ENCODE assay signal across 21 cellular contexts in the genomic region with DNA sequence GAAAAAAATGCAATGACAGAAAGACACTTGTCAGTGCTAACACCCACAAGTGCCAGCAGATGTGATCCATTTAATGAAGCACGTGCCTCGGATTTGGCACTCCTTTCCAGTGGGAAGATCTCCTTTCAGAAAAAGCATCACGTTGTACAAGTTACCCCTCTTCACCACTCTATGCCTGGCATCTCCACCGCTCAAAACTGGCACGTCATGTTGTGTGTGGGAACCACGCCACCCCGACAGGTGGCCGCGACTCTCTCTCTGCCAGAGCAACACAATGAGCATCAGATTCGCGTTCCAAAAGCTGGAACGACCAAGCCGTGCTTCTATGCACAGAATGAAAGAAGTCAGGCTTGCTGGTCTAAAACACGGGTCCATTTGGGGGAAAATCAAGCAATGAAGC. TPM values are rescaled to one million over a fixed set of nuclear protein-coding genes. Genes with fewer than 3 reads are reported as not detected.
DNase-seq lines count a peak whose midpoint lies in the region; ATAC-seq and TF ChIP-seq lines count a peak whose summit lies in the region.
"Had no signal": no experiment of that assay in that cellular context is flagged by ENCODE, and none has a peak within 500 bp of the region (broad histone marks: within the 10 kb centered on the region; RNA-seq: fewer than 3 reads in every experiment).

No MANE protein-coding gene starts in this region.

- H3K9me3 ChIP-seq in SK-N-SH, result no peaks in the 10 kb centered on the region
- H3K9me3 ChIP-seq: mucosa of descending colon, upper lobe of right lung had no signal

- no peak for TF ChIP-seq CTCF in SK-N-SH (IDR thresholded peaks at IDR 0.05)

- POLR2A ChIA-PET in SK-N-SH (lab: Yijun Ruan, JAX), result no interaction called here

- H3K9ac ChIP-seq in SK-N-SH, result no peak overlapping the region

- no peak overlapping the region for H3K27ac ChIP-seq in SK-N-SH (ENCODE audit: low read depth in 2 of 2, low read length in 1 of 2)
- H3K27ac ChIP-seq: PC-9, upper lobe of right lung had no signal

- no peak overlapping the region for H2AFZ ChIP-seq in SK-N-SH (ENCODE audit: low read depth)
- H2AFZ ChIP-seq: PC-9 had no signal

- WGBS in SK-N-SH (ENCODE audit: low lambda C conversion rate), result 99% methylated on average over 13 of the region's 14 CpGs

- H4K20me1 ChIP-seq in SK-N-SH (ENCODE audit: insufficient read depth), result no peaks in the 10 kb centered on the region

- no peaks in the 10 kb centered on the region for H3K79me2 ChIP-seq in SK-N-SH (ENCODE audit: insufficient read depth)

- CTCF ChIA-PET in SK-N-SH (lab: Yijun Ruan, JAX), result no interaction called here

- peaks cover 2 to 29% of the 10 kb centered on the region in 2 experiments for H3K36me3 ChIP-seq in SK-N-SH (replicated peaks in 1 of 2; ENCODE audit: control insufficient read depth in 1 of 2, insufficient read depth in 2 of 2, low read length in 1 of 2)
- H3K36me3 ChIP-seq: upper lobe of right lung had no signal

- TF ChIP-seq RAD21 in SK-N-SH (IDR thresholded peaks at IDR 0.05; ENCODE audit: low read length), result no peak

- no peak overlapping the region for H3K4me2 ChIP-seq in SK-N-SH
- H3K4me2 ChIP-seq: PC-9 had no signal

- TF ChIP-seq EP300 in SK-N-SH (IDR thresholded peaks at IDR 0.05; ENCODE audit: borderline replicate concordance in 1 of 2, low read depth in 1 of 2, low read length in 1 of 2), result no peak

- H3K4me1 ChIP-seq in SK-N-SH (ENCODE audit: control insufficient read depth in 1 of 2, insufficient read depth in 2 of 2, low read depth in 1 of 2, low read length in 1 of 2), result peaks cover 0 to 9% of the 10 kb centered on the region in 2 experiments; a peak in 1 of 4 replicates
- H3K4me1 ChIP-seq: upper lobe of right lung had no signal

- H3K9me2 ChIP-seq in SK-N-SH, result no peaks in the 10 kb centered on the region

- DNase-seq in DMS153 (lab: John Stamatoyannopoulos, UW) (peak; percentile 26), NCI-H2081 (lab: John Stamatoyannopoulos, UW) (peak; percentile 61 to 84), amygdala (lab: John Stamatoyannopoulos, UW) (peak; percentile 20 to 94 (median 76)), medulla oblongata (ENCODE audit: extremely low spot score) (peak; percentile 92), SK-N-SH (no peak)
- DNase-seq in stimulated activated CD4-positive, alpha-beta T cell treated with anti-CD3 and anti-CD28 coated beads, Interleukin-12 subunit alpha, Interleukin-12 subunit beta, amount 100 ng/mL, for 4 hours, result no peak
- DNase-seq in activated naive CD4-positive, alpha-beta T cell treated with anti-CD3 and anti-CD28 coated beads, Interleukin-2, amount 50 U/mL, for 16 hours, result no peak
- DNase-seq: activated CD4-positive, alpha-beta T cell treated with anti-CD3 and anti-CD28 coated beads, Interleukin-2, amount 50 U/mL, for 48 hours; activated effector memory CD4-positive, alpha-beta T cell treated with Interleukin-2 at 50 U/mL for 16 hours; aorta; CD8-positive, alpha-beta memory T cell; erythroblast; H7; mucosa of descending colon; NCI-H2227 treated with DMSO at 0.1 percent for 48 hours; PC-9; small intestine; upper lobe of right lung had no signal

- H3K4me3 ChIP-seq in SK-N-SH (ENCODE audit: low read depth in 2 of 2, low read length in 1 of 2), result no peak overlapping the region
- H3K4me3 ChIP-seq: GM12878, mucosa of descending colon, PC-9, upper lobe of right lung had no signal

- no peaks in the 10 kb centered on the region for H3K27me3 ChIP-seq in SK-N-SH (ENCODE audit: insufficient read depth)
- H3K27me3 ChIP-seq: upper lobe of right lung had no signal

- H3F3A ChIP-seq in SK-N-SH (replicated peaks; ENCODE audit: insufficient read depth), result no peaks in the 10 kb centered on the region

- no peak for ATAC-seq in HG03565 (IDR thresholded peaks at IDR 0.05; ENCODE audit: unreplicated experiment)
- ATAC-seq: GM12878; mucosa of descending colon; stimulated activated memory B cell treated with anti-CD40 and anti-IgM and Interleukin-4, amounts not matched to agents 10 μg/mL and 1 μg/mL and 100 μg/mL, for 72 hours; upper lobe of right lung had no signal

TF ChIP-seq in SK-N-SH, 30 proteins besides CTCF, POLR2A, EP300 and RAD21:
- TF ChIP-seq, protein P1, sequence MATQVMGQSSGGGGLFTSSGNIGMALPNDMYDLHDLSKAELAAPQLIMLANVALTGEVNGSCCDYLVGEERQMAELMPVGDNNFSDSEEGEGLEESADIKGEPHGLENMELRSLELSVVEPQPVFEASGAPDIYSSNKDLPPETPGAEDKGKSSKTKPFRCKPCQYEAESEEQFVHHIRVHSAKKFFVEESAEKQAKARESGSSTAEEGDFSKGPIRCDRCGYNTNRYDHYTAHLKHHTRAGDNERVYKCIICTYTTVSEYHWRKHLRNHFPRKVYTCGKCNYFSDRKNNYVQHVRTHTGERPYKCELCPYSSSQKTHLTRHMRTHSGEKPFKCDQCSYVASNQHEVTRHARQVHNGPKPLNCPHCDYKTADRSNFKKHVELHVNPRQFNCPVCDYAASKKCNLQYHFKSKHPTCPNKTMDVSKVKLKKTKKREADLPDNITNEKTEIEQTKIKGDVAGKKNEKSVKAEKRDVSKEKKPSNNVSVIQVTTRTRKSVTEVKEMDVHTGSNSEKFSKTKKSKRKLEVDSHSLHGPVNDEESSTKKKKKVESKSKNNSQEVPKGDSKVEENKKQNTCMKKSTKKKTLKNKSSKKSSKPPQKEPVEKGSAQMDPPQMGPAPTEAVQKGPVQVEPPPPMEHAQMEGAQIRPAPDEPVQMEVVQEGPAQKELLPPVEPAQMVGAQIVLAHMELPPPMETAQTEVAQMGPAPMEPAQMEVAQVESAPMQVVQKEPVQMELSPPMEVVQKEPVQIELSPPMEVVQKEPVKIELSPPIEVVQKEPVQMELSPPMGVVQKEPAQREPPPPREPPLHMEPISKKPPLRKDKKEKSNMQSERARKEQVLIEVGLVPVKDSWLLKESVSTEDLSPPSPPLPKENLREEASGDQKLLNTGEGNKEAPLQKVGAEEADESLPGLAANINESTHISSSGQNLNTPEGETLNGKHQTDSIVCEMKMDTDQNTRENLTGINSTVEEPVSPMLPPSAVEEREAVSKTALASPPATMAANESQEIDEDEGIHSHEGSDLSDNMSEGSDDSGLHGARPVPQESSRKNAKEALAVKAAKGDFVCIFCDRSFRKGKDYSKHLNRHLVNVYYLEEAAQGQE (IDR thresholded peaks at IDR 0.05; ENCODE audit: low read depth, low read length), result no peak

RNA-seq across cellular contexts. Expression of a gene that starts 24.3 kb away (rescaled TPM):
- 22.3 and 24.4 TPM in 2 replicates for polyA plus RNA-seq in SK-N-SH (2012; rRNA removed)
- 15.4 and 18.8 TPM in 2 replicates for polyA plus RNA-seq in SK-N-SH (2012; cell fraction: cytosol; rRNA removed)
- 45.5 and 55.7 TPM in 2 replicates for polyA plus RNA-seq in SK-N-SH (2012; cell fraction: nucleus; rRNA removed)

Comparison
In these comparisons a context has a peak if more than half of its experiments do, and no peak if none do; other contexts are left out.
1. DNase-seq: peak in DMS153 (single experiment), NCI-H2081 (2 of 2), amygdala (56 of 56) and medulla oblongata (single experiment); none in stimulated activated CD4-positive, alpha-beta T cell treated with anti-CD3 and anti-CD28 coated beads, Interleukin-12 subunit alpha, Interleukin-12 subunit beta, amount 100 ng/mL, for 4 hours (single experiment), activated naive CD4-positive, alpha-beta T cell treated with anti-CD3 and anti-CD28 coated beads, Interleukin-2, amount 50 U/mL, for 16 hours (single experiment) and SK-N-SH (single experiment).